34 cellular contexts compared by ENCODE assay signal in genomic region chr3:160557571-160557970, GRCh38.
"Had no signal": no experiment of that assay in that cellular context is flagged by ENCODE, and none has a peak within 500 bp of the region (broad histone marks: within the 10 kb centered on the region; RNA-seq: fewer than 3 reads in every experiment).

No MANE protein-coding gene starts in this region.

- H3K36me3 ChIP-seq: adrenal gland, ascending aorta, brain microvascular endothelial cell, breast epithelium, cardiac muscle cell had no signal

- H3K27me3 ChIP-seq: adrenal gland, ascending aorta, body of pancreas, brain microvascular endothelial cell, breast epithelium, cardiac muscle cell had no signal

- FAIRE-seq: astrocyte, bronchial epithelial cell had no signal

- H3K27ac ChIP-seq: adrenal gland, ascending aorta, body of pancreas, brain microvascular endothelial cell, breast epithelium, cardiac muscle cell had no signal

- ATAC-seq: activated naive CD4-positive, alpha-beta T cell treated with anti-CD3 and anti-CD28 coated beads, Interleukin-2, amount 50 U/mL, for 72 hours; activated naive CD8-positive, alpha-beta T cell treated with anti-CD3 and anti-CD28 coated beads, Interleukin-2, amount 50 U/mL, for 24 hours; activated T-cell treated with anti-CD3 and anti-CD28 coated beads, Interleukin-2, amount 50 U/mL, for 4 hours; activated T-cell treated with anti-CD3 and anti-CD28 coated beads, Interleukin-2, amount 50 U/mL, for 72 hours; activated T-helper 17 cell treated with anti-CD3 and anti-CD28 coated beads, Interleukin-2, amount 50 U/mL, for 72 hours; body of pancreas had no signal

- H3K4me3 ChIP-seq: adrenal gland, ascending aorta, body of pancreas, breast epithelium, cardiac muscle cell had no signal

- DNase-seq: activated effector memory CD4-positive, alpha-beta T cell treated with anti-CD3 and anti-CD28 coated beads, Interleukin-2, amount 50 U/mL, for 16 hours; activated effector memory CD4-positive, alpha-beta T cell treated with Interleukin-2 at 50 U/mL for 16 hours; activated gamma-delta T cell; activated gamma-delta T cell treated with Interleukin-2 at 50 U/mL for 16 hours; activated naive CD4-positive, alpha-beta T cell; activated naive CD4-positive, alpha-beta T cell treated with anti-CD3 and anti-CD28 coated beads for 36 hours; activated naive CD4-positive, alpha-beta T cell treated with anti-CD3 and anti-CD28 coated beads, Interleukin-2, amount 10 ng/mL, durations not matched to agents 7 days and 5 days; activated naive CD4-positive, alpha-beta T cell treated with anti-CD3 and anti-CD28 coated beads, Interleukin-2, amount 50 U/mL, for 16 hours; activated naive CD4-positive, alpha-beta T cell treated with Interleukin-2 at 50 U/mL for 16 hours; activated naive CD8-positive, alpha-beta T cell treated with anti-CD3 and anti-CD28 coated beads for 36 hours; activated naive CD8-positive, alpha-beta T cell treated with anti-CD3 and anti-CD28 coated beads, Interleukin-2, amount 10 ng/mL, durations not matched to agents 7 days and 5 days; activated naive CD8-positive, alpha-beta T cell treated with anti-CD3 and anti-CD28 coated beads, Interleukin-2, amount 50 U/mL, for 24 hours; activated T-cell treated with anti-CD3 and anti-CD28 coated beads, Interleukin-2, amount 50 U/mL, for 1 hour; activated T-cell treated with anti-CD3 and anti-CD28 coated beads, Interleukin-2, amount 50 U/mL, for 24 hours; activated T-cell treated with anti-CD3 and anti-CD28 coated beads, Interleukin-2, amount 50 U/mL, for 4 hours; activated T-cell treated with anti-CD3 and anti-CD28 coated beads, Interleukin-2, amount 50 U/mL, for 48 hours; activated T-cell treated with anti-CD3 and anti-CD28 coated beads, Interleukin-2, amount 50 U/mL, for 72 hours; adrenal gland; amniotic stem cell; amygdala; anterior cingulate cortex; aorta; body of pancreas; brain microvascular endothelial cell; caudate nucleus; central memory CD4-positive, alpha-beta T cell; cerebellar nuclear complex had no signal

- H3K9me3 ChIP-seq: adrenal gland, ascending aorta, body of pancreas, breast epithelium had no signal
